In the genomic region with DNA sequence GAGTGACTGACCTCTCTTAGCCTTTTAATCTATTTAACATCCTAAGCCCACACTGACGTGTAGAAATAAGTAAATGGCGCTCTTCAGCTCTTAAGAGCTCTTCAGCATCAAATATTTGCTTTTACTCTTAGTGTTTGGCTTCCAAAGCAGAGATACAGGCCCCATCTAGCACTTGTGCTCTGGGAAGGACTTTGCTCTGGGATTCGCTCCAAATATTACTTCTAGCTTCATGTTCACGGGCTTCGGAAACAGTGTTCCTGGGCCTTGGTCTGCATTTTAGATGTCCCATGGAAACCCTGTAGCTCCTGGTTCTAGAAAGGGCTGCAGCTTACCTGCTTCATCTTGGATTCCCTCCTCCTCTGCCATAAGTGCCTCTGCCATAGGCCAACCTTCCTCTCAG, we compare ENCODE assay signal across 1 cellular context.
A peak's percentile ranks its signal among the peaks of the same experiment; 100 is the strongest.
TF ChIP-seq lines count a peak whose summit lies in the region.

No MANE protein-coding gene starts in this region.

TF ChIP-seq in HepG2, 621 proteins besides CTCF, POLR2A, EP300 and RAD21 (continued from another document):
- TF ChIP-seq, protein P1, sequence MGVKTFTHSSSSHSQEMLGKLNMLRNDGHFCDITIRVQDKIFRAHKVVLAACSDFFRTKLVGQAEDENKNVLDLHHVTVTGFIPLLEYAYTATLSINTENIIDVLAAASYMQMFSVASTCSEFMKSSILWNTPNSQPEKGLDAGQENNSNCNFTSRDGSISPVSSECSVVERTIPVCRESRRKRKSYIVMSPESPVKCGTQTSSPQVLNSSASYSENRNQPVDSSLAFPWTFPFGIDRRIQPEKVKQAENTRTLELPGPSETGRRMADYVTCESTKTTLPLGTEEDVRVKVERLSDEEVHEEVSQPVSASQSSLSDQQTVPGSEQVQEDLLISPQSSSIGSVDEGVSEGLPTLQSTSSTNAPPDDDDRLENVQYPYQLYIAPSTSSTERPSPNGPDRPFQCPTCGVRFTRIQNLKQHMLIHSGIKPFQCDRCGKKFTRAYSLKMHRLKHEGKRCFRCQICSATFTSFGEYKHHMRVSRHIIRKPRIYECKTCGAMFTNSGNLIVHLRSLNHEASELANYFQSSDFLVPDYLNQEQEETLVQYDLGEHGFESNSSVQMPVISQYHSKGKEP (CRISPR knock-in tag; IDR thresholded peaks at IDR 0.05), result no peak
- no peak for TF ChIP-seq AHR (CRISPR knock-in tag; IDR thresholded peaks at IDR 0.05)
- no peak for TF ChIP-seq KDM3A (CRISPR knock-in tag; IDR thresholded peaks at IDR 0.05; ENCODE audit: low read depth)
- no peak for TF ChIP-seq GABPB1 (CRISPR knock-in tag; IDR thresholded peaks at IDR 0.05)
- TF ChIP-seq SMAD9 (CRISPR knock-in tag; IDR thresholded peaks at IDR 0.05), result no peak
- TF ChIP-seq, protein P2, sequence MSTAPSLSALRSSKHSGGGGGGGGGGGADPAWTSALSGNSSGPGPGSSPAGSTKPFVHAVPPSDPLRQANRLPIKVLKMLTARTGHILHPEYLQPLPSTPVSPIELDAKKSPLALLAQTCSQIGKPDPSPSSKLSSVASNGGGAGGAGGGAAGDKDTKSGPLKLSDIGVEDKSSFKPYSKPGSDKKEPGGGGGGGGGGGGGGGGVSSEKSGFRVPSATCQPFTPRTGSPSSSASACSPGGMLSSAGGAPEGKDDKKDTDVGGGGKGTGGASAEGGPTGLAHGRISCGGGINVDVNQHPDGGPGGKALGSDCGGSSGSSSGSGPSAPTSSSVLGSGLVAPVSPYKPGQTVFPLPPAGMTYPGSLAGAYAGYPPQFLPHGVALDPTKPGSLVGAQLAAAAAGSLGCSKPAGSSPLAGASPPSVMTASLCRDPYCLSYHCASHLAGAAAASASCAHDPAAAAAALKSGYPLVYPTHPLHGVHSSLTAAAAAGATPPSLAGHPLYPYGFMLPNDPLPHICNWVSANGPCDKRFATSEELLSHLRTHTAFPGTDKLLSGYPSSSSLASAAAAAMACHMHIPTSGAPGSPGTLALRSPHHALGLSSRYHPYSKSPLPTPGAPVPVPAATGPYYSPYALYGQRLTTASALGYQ (CRISPR knock-in tag; IDR thresholded peaks at IDR 0.05), result no peak
- TF ChIP-seq ZNF672 (CRISPR knock-in tag; IDR thresholded peaks at IDR 0.05), result no peak
- TF ChIP-seq PHB2 (IDR thresholded peaks at IDR 0.05; ENCODE audit: partially characterized antibody), result no peak
- TF ChIP-seq, protein P3, sequence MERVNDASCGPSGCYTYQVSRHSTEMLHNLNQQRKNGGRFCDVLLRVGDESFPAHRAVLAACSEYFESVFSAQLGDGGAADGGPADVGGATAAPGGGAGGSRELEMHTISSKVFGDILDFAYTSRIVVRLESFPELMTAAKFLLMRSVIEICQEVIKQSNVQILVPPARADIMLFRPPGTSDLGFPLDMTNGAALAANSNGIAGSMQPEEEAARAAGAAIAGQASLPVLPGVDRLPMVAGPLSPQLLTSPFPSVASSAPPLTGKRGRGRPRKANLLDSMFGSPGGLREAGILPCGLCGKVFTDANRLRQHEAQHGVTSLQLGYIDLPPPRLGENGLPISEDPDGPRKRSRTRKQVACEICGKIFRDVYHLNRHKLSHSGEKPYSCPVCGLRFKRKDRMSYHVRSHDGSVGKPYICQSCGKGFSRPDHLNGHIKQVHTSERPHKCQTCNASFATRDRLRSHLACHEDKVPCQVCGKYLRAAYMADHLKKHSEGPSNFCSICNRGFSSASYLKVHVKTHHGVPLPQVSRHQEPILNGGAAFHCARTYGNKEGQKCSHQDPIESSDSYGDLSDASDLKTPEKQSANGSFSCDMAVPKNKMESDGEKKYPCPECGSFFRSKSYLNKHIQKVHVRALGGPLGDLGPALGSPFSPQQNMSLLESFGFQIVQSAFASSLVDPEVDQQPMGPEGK (CRISPR knock-in tag; IDR thresholded peaks at IDR 0.05), result no peak
- 0 out of 2 replicates have a peak, but pooled peaks have one; percentile 35 for TF ChIP-seq ATF7-NPFF (CRISPR knock-in tag; IDR thresholded peaks at IDR 0.05; ENCODE audit: low read depth)
- no peak for TF ChIP-seq ZNF530 (CRISPR knock-in tag; IDR thresholded peaks at IDR 0.05; ENCODE audit: low read depth)
- TF ChIP-seq ZNF83 (CRISPR knock-in tag; IDR thresholded peaks at IDR 0.05; ENCODE audit: borderline replicate concordance), result no peak
- no peak for TF ChIP-seq RAD51 (IDR thresholded peaks at IDR 0.05; ENCODE audit: borderline replicate concordance)
- TF ChIP-seq ZNF333 (CRISPR knock-in tag; IDR thresholded peaks at IDR 0.05; ENCODE audit: borderline replicate concordance), result no peak
- TF ChIP-seq ZSCAN20 (CRISPR knock-in tag; IDR thresholded peaks at IDR 0.05; ENCODE audit: borderline replicate concordance), result no peak
- no peak for TF ChIP-seq ZNF724P (CRISPR knock-in tag; IDR thresholded peaks at IDR 0.05; ENCODE audit: borderline replicate concordance)
- TF ChIP-seq SALL2 (CRISPR knock-in tag; IDR thresholded peaks at IDR 0.05), result no peak
- no peak for TF ChIP-seq KAT7 (CRISPR knock-in tag; IDR thresholded peaks at IDR 0.05; ENCODE audit: borderline replicate concordance)
